ENCODE assay signal across 7 cellular contexts in genomic region chr11:536841-537621, GRCh38. TPM values are rescaled to one million over a fixed set of nuclear protein-coding genes. Genes with fewer than 3 reads are reported as not detected.
DNase-seq lines count a peak whose midpoint lies in the region; ATAC-seq and TF ChIP-seq lines count a peak whose summit lies in the region.

Gene LRRC56, plus strand, starts transcription at chr11:537527. Its CDS starts 3,158 bp downstream, at chr11:540685.

- H3K4me1 ChIP-seq in right lobe of liver, result peaks cover 0 to 22% (median 8%) of the 10 kb centered on the region in 4 donors

- peak within 1 kb of the TSS; percentile 89 for H3K4me3 ChIP-seq in coronary artery
- H3K4me3 ChIP-seq in right lobe of liver, result peak within 1 kb of the TSS; percentile 25 to 37 (median 30)

- H3K36me3 ChIP-seq in right lobe of liver, result peaks cover 0 to 9% (median 0%) of the 10 kb centered on the region in 4 donors

- intact Hi-C loops in right lobe of liver (cut with DNase I), result no loop called here

- no peaks in the 10 kb centered on the region for H3K9me3 ChIP-seq in right lobe of liver

- under 1% methylated on average over 19 of the region's 93 CpGs for WGBS in right lobe of liver (ENCODE audit: insufficient coverage, low coverage, low lambda C conversion rate, missing lambda C conversion rate)

- ATAC-seq in GM18519 (IDR thresholded peaks at IDR 0.05; ENCODE audit: low FRiP score, unreplicated experiment) (peak; percentile 35), HG03025 (IDR thresholded peaks at IDR 0.05; ENCODE audit: low FRiP score, unreplicated experiment) (peak; percentile 40), right lobe of liver (peak; percentile 58 to 72 (median 60))

- H3K27me3 ChIP-seq in right lobe of liver, result no peaks in the 10 kb centered on the region

- TF ChIP-seq CTCF in coronary artery (IDR thresholded peaks at IDR 0.05) (no peak), right lobe of liver (IDR thresholded peaks at IDR 0.05) (no peak)

- TF ChIP-seq POLR2A in right lobe of liver (IDR thresholded peaks at IDR 0.05), result no peak

- DNase-seq in NCI-H2171 treated with DMSO at 0.1 percent for 48 hours (lab: John Stamatoyannopoulos, UW) (peak; percentile 76), coronary artery (ENCODE audit: low spot score) (no peak), right lobe of liver (peak; percentile 84 to 91 (median 91))
- DNase-seq in activated CD4-positive, alpha-beta T cell treated with anti-CD3 and anti-CD28 coated beads for 4 hours, result peak; percentile 90 to 92
- peak; percentile 86 to 91 (median 89) for DNase-seq in stimulated activated CD4-positive, alpha-beta T cell treated with anti-CD3 and anti-CD28 coated beads, TNF-alpha, amount 100 ng/mL, for 4 hours (ENCODE audit: low read depth in 3 of 3)

- H3K27ac ChIP-seq in coronary artery (peak within 1 kb of the TSS in 1 of 2 donors; percentile 9), right lobe of liver (peak within 1 kb of the TSS in 1 of 3 donors; percentile 23)

RNA-seq across cellular contexts. Expression of gene LRRC56, which starts in this region (rescaled TPM):
- total RNA-seq in right lobe of liver, result 1 to 10 TPM in 1 of 6 experiments, under 1 TPM in 4, not detected in 1; 0.12 to 1.1 (median 0.71) TPM
